ENCODE assay signal across 27 cellular contexts in genomic region chr17:65283704-65284103, GRCh38.
DNase-seq lines count a peak whose midpoint lies in the region; ATAC-seq and TF ChIP-seq lines count a peak whose summit lies in the region.
"Had no signal": no experiment of that assay in that cellular context is flagged by ENCODE, and none has a peak within 500 bp of the region (broad histone marks: within the 10 kb centered on the region; RNA-seq: fewer than 3 reads in every experiment).

No MANE protein-coding gene starts in this region.

- H4K20me1 ChIP-seq in PC-3 (ENCODE audit: low read length): no peaks in the 10 kb centered on the region
- no peaks in the 10 kb centered on the region for H4K20me1 ChIP-seq in osteoblast (ENCODE audit: insufficient read depth, low read length)

- peak; percentile 29 for DNase-seq in EL
- DNase-seq in PC-3: peak; percentile 97
- peak; percentile 84 for DNase-seq in dermis blood vessel endothelial cell
- DNase-seq in osteoblast (ENCODE audit: insufficient read length, low spot score, missing footprints): peak; percentile 84
- no peak for DNase-seq in DMS 273 (lab: John Stamatoyannopoulos, UW; ENCODE audit: unreplicated experiment)
- DNase-seq in stimulated activated CD4-positive, alpha-beta T cell treated with anti-CD3 and anti-CD28 coated beads, Interleukin-4, amount 100 ng/mL, for 4 hours: no peak
- DNase-seq in putamen (ENCODE audit: low spot score): no peak
- no peak for DNase-seq in erythroblast (lab: John Stamatoyannopoulos, UW)
- DNase-seq: ACHN; activated naive CD4-positive, alpha-beta T cell treated with anti-CD3 and anti-CD28 coated beads for 36 hours; activated T-cell treated with anti-CD3 and anti-CD28 coated beads, Interleukin-2, amount 50 U/mL, for 48 hours; amniotic stem cell; C1 segment of cervical spinal cord; Calu3; caudate nucleus; dorsolateral prefrontal cortex; KBM-7; MV-4-11; NCI-H1694 treated with DMSO at 0.1 percent for 48 hours; NCI-H2227 treated with DMSO at 0.1 percent for 48 hours; NCI-H774; nucleus accumbens; right cardiac atrium; SHP77 treated with DMSO at 0.1 percent for 48 hours; T-helper 1 cell had no signal

- H2AFZ ChIP-seq in PC-3 (ENCODE audit: low read length) (0 out of 2 replicates have a peak overlapping the region, but pooled peaks have one; percentile 2), osteoblast (ENCODE audit: low read length) (no peak overlapping the region)

- H3K27me3 ChIP-seq in PC-3 (ENCODE audit: low read length) (no peaks in the 10 kb centered on the region), osteoblast (ENCODE audit: insufficient read depth, low read length) (no peaks in the 10 kb centered on the region)
- H3K27me3 ChIP-seq: dorsolateral prefrontal cortex, gastroesophageal sphincter had no signal

- peak; percentile 98 for ATAC-seq in PC-3
- ATAC-seq: gastroesophageal sphincter, right cardiac atrium had no signal

- H3K4me3 ChIP-seq in PC-3 (ENCODE audit: low read length): no peak overlapping the region
- no peak overlapping the region for H3K4me3 ChIP-seq in osteoblast (ENCODE audit: insufficient read depth, low read length)
- H3K4me3 ChIP-seq: dorsolateral prefrontal cortex, gastroesophageal sphincter, HAP-1 had no signal

- POLR2A ChIA-PET in PC-3 (lab: Charles Lee; ENCODE audit: unreplicated experiment): no interaction called here

- BruUV-seq in PC-3 (replicated peaks; lab: Mats Ljungman, UMichigan): no TSS peak

- no peaks in the 10 kb centered on the region for H3K36me3 ChIP-seq in PC-3 (ENCODE audit: low read depth, low read length)
- H3K36me3 ChIP-seq in osteoblast (ENCODE audit: insufficient read depth, low read length): no peaks in the 10 kb centered on the region
- H3K36me3 ChIP-seq: gastroesophageal sphincter, HAP-1 had no signal

- H3K4me1 ChIP-seq in PC-3 (ENCODE audit: insufficient read depth, low read length) (peaks cover 18% of the 10 kb centered on the region), osteoblast (ENCODE audit: insufficient read depth, low read length) (peaks cover 13% of the 10 kb centered on the region)
- H3K4me1 ChIP-seq: HAP-1 had no signal

- H3K9me3 ChIP-seq in PC-3 (ENCODE audit: low read length): no peaks in the 10 kb centered on the region
- no peaks in the 10 kb centered on the region for H3K9me3 ChIP-seq in osteoblast (ENCODE audit: low read depth, low read length)
- H3K9me3 ChIP-seq: HAP-1 had no signal

- H3K27ac ChIP-seq in PC-3 (ENCODE audit: low read length) (peak overlapping the region; percentile 79), osteoblast (ENCODE audit: low read depth, low read length) (no peak overlapping the region)
- H3K27ac ChIP-seq: dorsolateral prefrontal cortex, gastroesophageal sphincter had no signal

- CTCF ChIA-PET in PC-3 (lab: Charles Lee): interaction anchor here (1.0 kb wide), 1 partner anchor 11 kb away, joined by 4 read pairs; no protein-coding TSS in a partner anchor

- peak overlapping the region; percentile 41 for H3K9ac ChIP-seq in PC-3 (ENCODE audit: low read length)

- no peaks in the 10 kb centered on the region for H3K9me2 ChIP-seq in PC-3 (replicated peaks; ENCODE audit: low read length)

- TF ChIP-seq CTCF in PC-3 (conservative IDR thresholded peaks at IDR 0.05; ENCODE audit: low read depth, low read length) (no peak), osteoblast (IDR thresholded peaks at IDR 0.05; ENCODE audit: extremely low read depth, low read depth, low read length) (no peak)

- intact Hi-C loops in PC-3 (cut with micrococcal nuclease): loop anchor here (1.0 to 5.0 kb wide), 4 partner anchors 53 to 537 kb away; no protein-coding TSS in a partner anchor

- TF ChIP-seq POLR2A in erythroblast (IDR thresholded peaks at IDR 0.05; ENCODE audit: low read length): no peak

- no peaks in the 10 kb centered on the region for H3K79me2 ChIP-seq in PC-3 (ENCODE audit: low read length)
- H3K79me2 ChIP-seq in osteoblast (ENCODE audit: insufficient read depth, low read length): no peaks in the 10 kb centered on the region

- H3F3A ChIP-seq in PC-3 (ENCODE audit: low read length, unreplicated experiment): no peaks in the 10 kb centered on the region

- H3K4me2 ChIP-seq in PC-3 (ENCODE audit: low read length) (peak overlapping the region; percentile 57), osteoblast (ENCODE audit: insufficient read depth, low read length) (no peak overlapping the region)

Comparison
In these comparisons a context has a peak if more than half of its experiments do, and no peak if none do; other contexts are left out.
1. DNase-seq: peak in EL (single experiment), PC-3 (single experiment), dermis blood vessel endothelial cell (single experiment) and osteoblast (single experiment); none in DMS 273 (single experiment), stimulated activated CD4-positive, alpha-beta T cell treated with anti-CD3 and anti-CD28 coated beads, Interleukin-4, amount 100 ng/mL, for 4 hours (0 of 2), putamen (single experiment) and erythroblast (0 of 2).